ENCODE assay signal across 2 cellular contexts in genomic region chr15:47727137-47727536, GRCh38.
TF ChIP-seq lines count a peak whose summit lies in the region.

No MANE protein-coding gene starts in this region.

TF ChIP-seq in endothelial cell of umbilical vein, 7 proteins besides CTCF, POLR2A, EP300 and RAD21:
- TF ChIP-seq POLR2AphosphoS5 (IDR thresholded peaks at IDR 0.05; ENCODE audit: insufficient read depth, low read depth, low read length) (no peak), FOS (IDR thresholded peaks at IDR 0.05; ENCODE audit: borderline replicate concordance, insufficient read depth, low read length) (no peak), GATA2 (IDR thresholded peaks at IDR 0.05; ENCODE audit: insufficient read depth, insufficient read length, low read depth, low read length) (no peak), EZH2 (IDR thresholded peaks at IDR 0.05; ENCODE audit: borderline replicate concordance, low read depth, low read length, severe bottlenecking) (no peak), JUN (IDR thresholded peaks at IDR 0.05; ENCODE audit: borderline replicate concordance, insufficient read depth, insufficient read length, low read depth) (no peak), MYC (IDR thresholded peaks at IDR 0.05; ENCODE audit: low read depth, low read length) (no peak)
- TF ChIP-seq, protein P1, sequence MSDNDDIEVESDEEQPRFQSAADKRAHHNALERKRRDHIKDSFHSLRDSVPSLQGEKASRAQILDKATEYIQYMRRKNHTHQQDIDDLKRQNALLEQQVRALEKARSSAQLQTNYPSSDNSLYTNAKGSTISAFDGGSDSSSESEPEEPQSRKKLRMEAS (IDR thresholded peaks at IDR 0.05; ENCODE audit: insufficient read depth, insufficient read length): no peak
TF ChIP-seq in endothelial cell of umbilical vein: peak in this region for 0.

TF ChIP-seq in GM23338, 12 proteins besides CTCF, POLR2A, EP300 and RAD21:
- TF ChIP-seq EZH2phosphoT487 (IDR thresholded peaks at IDR 0.05; ENCODE audit: unreplicated experiment) (no peak), STAT1 (IDR thresholded peaks at IDR 0.05; ENCODE audit: unreplicated experiment) (no peak), ZNF114 (CRISPR knock-in tag; IDR thresholded peaks at IDR 0.05) (no peak), ETS1 (IDR thresholded peaks at IDR 0.05) (no peak)
- TF ChIP-seq, protein P2, sequence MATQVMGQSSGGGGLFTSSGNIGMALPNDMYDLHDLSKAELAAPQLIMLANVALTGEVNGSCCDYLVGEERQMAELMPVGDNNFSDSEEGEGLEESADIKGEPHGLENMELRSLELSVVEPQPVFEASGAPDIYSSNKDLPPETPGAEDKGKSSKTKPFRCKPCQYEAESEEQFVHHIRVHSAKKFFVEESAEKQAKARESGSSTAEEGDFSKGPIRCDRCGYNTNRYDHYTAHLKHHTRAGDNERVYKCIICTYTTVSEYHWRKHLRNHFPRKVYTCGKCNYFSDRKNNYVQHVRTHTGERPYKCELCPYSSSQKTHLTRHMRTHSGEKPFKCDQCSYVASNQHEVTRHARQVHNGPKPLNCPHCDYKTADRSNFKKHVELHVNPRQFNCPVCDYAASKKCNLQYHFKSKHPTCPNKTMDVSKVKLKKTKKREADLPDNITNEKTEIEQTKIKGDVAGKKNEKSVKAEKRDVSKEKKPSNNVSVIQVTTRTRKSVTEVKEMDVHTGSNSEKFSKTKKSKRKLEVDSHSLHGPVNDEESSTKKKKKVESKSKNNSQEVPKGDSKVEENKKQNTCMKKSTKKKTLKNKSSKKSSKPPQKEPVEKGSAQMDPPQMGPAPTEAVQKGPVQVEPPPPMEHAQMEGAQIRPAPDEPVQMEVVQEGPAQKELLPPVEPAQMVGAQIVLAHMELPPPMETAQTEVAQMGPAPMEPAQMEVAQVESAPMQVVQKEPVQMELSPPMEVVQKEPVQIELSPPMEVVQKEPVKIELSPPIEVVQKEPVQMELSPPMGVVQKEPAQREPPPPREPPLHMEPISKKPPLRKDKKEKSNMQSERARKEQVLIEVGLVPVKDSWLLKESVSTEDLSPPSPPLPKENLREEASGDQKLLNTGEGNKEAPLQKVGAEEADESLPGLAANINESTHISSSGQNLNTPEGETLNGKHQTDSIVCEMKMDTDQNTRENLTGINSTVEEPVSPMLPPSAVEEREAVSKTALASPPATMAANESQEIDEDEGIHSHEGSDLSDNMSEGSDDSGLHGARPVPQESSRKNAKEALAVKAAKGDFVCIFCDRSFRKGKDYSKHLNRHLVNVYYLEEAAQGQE (IDR thresholded peaks at IDR 0.05; ENCODE audit: unreplicated experiment): no peak
